8 cellular contexts compared by ENCODE assay signal in the genomic region with DNA sequence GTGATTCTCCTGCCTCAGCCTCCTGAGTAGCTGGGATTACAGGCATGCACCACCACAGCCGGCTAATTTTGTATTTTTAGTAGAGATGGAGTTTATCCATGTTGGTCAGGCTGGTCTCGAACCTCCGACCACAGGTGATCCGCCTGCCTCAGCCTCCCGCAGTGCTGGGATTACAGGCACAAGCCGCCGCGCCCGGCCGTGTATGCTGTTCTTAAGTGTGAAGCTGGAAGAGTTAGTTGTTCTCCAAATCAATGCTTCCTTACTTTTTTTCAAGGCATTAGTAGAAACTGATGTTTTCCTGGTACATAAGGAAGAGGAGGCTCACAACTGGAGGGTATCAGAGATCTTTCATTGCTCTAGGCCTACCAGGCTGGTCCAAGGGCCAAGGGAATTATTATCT. TPM values are rescaled to one million over a fixed set of nuclear protein-coding genes. Genes with fewer than 3 reads are reported as not detected.
"Had no signal": no experiment of that assay in that cellular context is flagged by ENCODE, and none has a peak within 500 bp of the region (broad histone marks: within the 10 kb centered on the region; RNA-seq: fewer than 3 reads in every experiment).

No MANE protein-coding gene starts in this region.

RNA-seq across cellular contexts. Expression of a gene that starts 19.7 kb away (rescaled TPM):
- total RNA-seq: gastroesophageal sphincter; mesothelial cell of epicardium; natural killer cell treated with Interleukin-12 subunit alpha and Interleukin-12 subunit beta and Interleukin-15 and Interleukin-18, amount 100 ng/mL, for 72 hours had no signal
- polyA plus RNA-seq: immature natural killer cell, keratinocyte, liver had no signal

RNA-seq across cellular contexts. Expression of a gene that starts 39.6 kb away (rescaled TPM):
- total RNA-seq: esophagus squamous epithelium, gastroesophageal sphincter, mesothelial cell of epicardium, uterus had no signal
- polyA plus RNA-seq: immature natural killer cell, keratinocyte, liver had no signal
